12 cellular contexts compared by ENCODE assay signal in genomic region chr3:31958721-31959152, GRCh38. TPM values are rescaled to one million over a fixed set of nuclear protein-coding genes. Genes with fewer than 3 reads are reported as not detected.
DNase-seq lines count a peak whose midpoint lies in the region; ATAC-seq, FAIRE-seq and TF ChIP-seq lines count a peak whose summit lies in the region.
"Had no signal": no experiment of that assay in that cellular context is flagged by ENCODE, and none has a peak within 500 bp of the region (broad histone marks: within the 10 kb centered on the region; RNA-seq: fewer than 3 reads in every experiment).

No MANE protein-coding gene starts in this region.

- H3K9me3 ChIP-seq in A549 = peaks cover 19% of the 10 kb centered on the region
- no peaks in the 10 kb centered on the region for H3K9me3 ChIP-seq in colonic mucosa
- H3K9me3 ChIP-seq: MG63 had no signal

- intact Hi-C loops in colonic mucosa (cut with DNase I) (no loop called here), dorsolateral prefrontal cortex (cut with DNase I) (no loop called here)

- no peak for FAIRE-seq in A549 (lab: Jason Lieb, UNC)
- no peak for FAIRE-seq in frontal cortex (lab: Jason Lieb, UNC)

- TF ChIP-seq CTCF in A549 (IDR thresholded peaks at IDR 0.05) (no peak), colonic mucosa (IDR thresholded peaks at IDR 0.05) (no peak), mesothelial cell of epicardium (IDR thresholded peaks at IDR 0.05; ENCODE audit: unreplicated experiment) (no peak), dorsolateral prefrontal cortex (IDR thresholded peaks at IDR 0.05 in 54 of 56, conservative IDR thresholded peaks at IDR 0.05 in 2 of 56; ENCODE audit: low read depth in 1 of 56, partially characterized antibody in 56 of 56) (no peak)

- H3K4me1 Mint-ChIP-seq in mesothelial cell of epicardium = peaks cover 31% of the 10 kb centered on the region
- peaks cover 7% of the 10 kb centered on the region for H3K4me1 Mint-ChIP-seq in activated T-cell treated with anti-CD3 and anti-CD28 coated beads, Interleukin-2, amount 50 U/mL, for 4 hours (ENCODE audit: low read depth)
- H3K4me1 Mint-ChIP-seq: T-helper 17 cell had no signal

- peaks cover 13% of the 10 kb centered on the region for H3K9me3 Mint-ChIP-seq in mesothelial cell of epicardium
- H3K9me3 Mint-ChIP-seq in activated T-cell treated with anti-CD3 and anti-CD28 coated beads, Interleukin-2, amount 50 U/mL, for 4 hours = peaks cover 7% of the 10 kb centered on the region

- no peaks in the 10 kb centered on the region for H3K36me3 ChIP-seq in colonic mucosa
- H3K36me3 ChIP-seq: MG63 had no signal

- H3K4me2 ChIP-seq in A549 = peak overlapping the region; percentile 31

- H3K27me3 ChIP-seq in colonic mucosa = no peaks in the 10 kb centered on the region
- H3K27me3 ChIP-seq in dorsolateral prefrontal cortex = no peaks in the 10 kb centered on the region
- H3K27me3 ChIP-seq: MG63 had no signal

- DNase-seq in A549 (ENCODE audit: low read depth in 1 of 2, low spot score in 1 of 2) = no peak
- DNase-seq in NCI-H146 treated with DMSO at 0.1 percent for 48 hours (lab: John Stamatoyannopoulos, UW; ENCODE audit: unreplicated experiment) = peak; percentile 10
- no peak for DNase-seq in colonic mucosa
- DNase-seq in mesothelial cell of epicardium (ENCODE audit: low spot score in 2 of 2, unreplicated experiment in 2 of 2) = no peak
- no peak for DNase-seq in dorsolateral prefrontal cortex
- DNase-seq in frontal cortex (ENCODE audit: low spot score in 2 of 2) = no peak
- no peak for DNase-seq in activated T-cell treated with anti-CD3 and anti-CD28 coated beads, Interleukin-2, amount 50 U/mL, for 4 hours
- DNase-seq: activated T-cell treated with anti-CD3 and anti-CD28 coated beads, Interleukin-2, amount 50 U/mL, for 1 hour; cortex of kidney; MG63; T-helper 17 cell had no signal

- H3K4me3 ChIP-seq in A549 (no peak overlapping the region), colonic mucosa (no peak overlapping the region), dorsolateral prefrontal cortex (peak overlapping the region in 1 of 59 donors; percentile 48)
- H3K4me3 ChIP-seq: MG63 had no signal

- H3K9ac ChIP-seq in colonic mucosa (ENCODE audit: low read depth in 2 of 2, low read length in 2 of 2) = peak overlapping the region in 1 of 2 donors; percentile 5

- H3K4me3 Mint-ChIP-seq in mesothelial cell of epicardium = peak overlapping the region; percentile 0
- H3K4me3 Mint-ChIP-seq in activated T-cell treated with anti-CD3 and anti-CD28 coated beads, Interleukin-2, amount 50 U/mL, for 4 hours = no peak overlapping the region
- H3K4me3 Mint-ChIP-seq: T-helper 17 cell had no signal

- peaks cover 4% of the 10 kb centered on the region for H3K27me3 Mint-ChIP-seq in mesothelial cell of epicardium (ENCODE audit: low read depth)
- peaks cover 1% of the 10 kb centered on the region for H3K27me3 Mint-ChIP-seq in activated T-cell treated with anti-CD3 and anti-CD28 coated beads, Interleukin-2, amount 50 U/mL, for 4 hours (ENCODE audit: low read depth)

- no peak for TF ChIP-seq POLR2A in A549 (IDR thresholded peaks at IDR 0.05; ENCODE audit: low read length)

- no peak for TF ChIP-seq RAD21 in A549 (conservative IDR thresholded peaks at IDR 0.05 in 1 of 2, IDR thresholded peaks at IDR 0.05 in 1 of 2)

- H3K27ac ChIP-seq in A549 = 0 out of 6 replicates have a peak overlapping the region, but pooled peaks of 1 of the 2 experiments have one; percentile 74
- peak overlapping the region; percentile 23 for H3K27ac ChIP-seq in colonic mucosa
- peak overlapping the region in 15 of 59 donors; percentile 7 to 81 (median 59) for H3K27ac ChIP-seq in dorsolateral prefrontal cortex

- H3K4me1 ChIP-seq in A549 (peaks cover 57% of the 10 kb centered on the region), colonic mucosa (no peaks in the 10 kb centered on the region)

- H3K36me3 Mint-ChIP-seq in mesothelial cell of epicardium = peaks cover 2% of the 10 kb centered on the region
- no peaks in the 10 kb centered on the region for H3K36me3 Mint-ChIP-seq in activated T-cell treated with anti-CD3 and anti-CD28 coated beads, Interleukin-2, amount 50 U/mL, for 4 hours (ENCODE audit: insufficient read depth)

- H3K27ac Mint-ChIP-seq in mesothelial cell of epicardium = peak overlapping the region; percentile 71
- H3K27ac Mint-ChIP-seq: T-helper 17 cell had no signal

- POLR2A ChIA-PET in A549 (lab: Yijun Ruan, JAX) = no interaction called here

- CTCF ChIA-PET in A549 (lab: Yijun Ruan, JAX) = no interaction called here

- no peak for ATAC-seq in A549
- ATAC-seq in GM21825 (IDR thresholded peaks at IDR 0.05; ENCODE audit: unreplicated experiment) = no peak
- no peak for ATAC-seq in activated T-cell treated with anti-CD3 and anti-CD28 coated beads, Interleukin-2, amount 50 U/mL, for 4 hours
- ATAC-seq: T-helper 17 cell had no signal

- 76% methylated on average over 2 of the region's 2 CpGs for whole genome bisulfite sequencing in A549 (ENCODE audit: missing lambda C conversion rate)

- no peak for TF ChIP-seq EP300 in A549 (IDR thresholded peaks at IDR 0.05)

TF ChIP-seq in A549, 52 proteins besides CTCF, POLR2A, EP300 and RAD21:
- TF ChIP-seq HOXB13 (CRISPR knock-in tag; IDR thresholded peaks at IDR 0.05; ENCODE audit: low read depth) = no peak
- 0 out of 2 replicates have a peak, but pooled peaks have one; percentile 14 for TF ChIP-seq MAX (IDR thresholded peaks at IDR 0.05)
TF ChIP-seq in A549: peak in this region for 1.

RNA-seq across cellular contexts. Expression of gene OSBPL10, which starts 22.3 kb away (rescaled TPM):
- polyA plus RNA-seq in A549 (2011; rRNA removed) = 17.0 and 20.2 TPM in 2 replicates
- polyA plus RNA-seq in A549 (2012; cell fraction: cytosol; rRNA removed) = 7.7 and 10.9 TPM in 2 replicates
- polyA plus RNA-seq in A549 (2012; cell fraction: nucleus; rRNA removed) = 9.6 and 17.4 TPM in 2 replicates
- polyA plus RNA-seq in A549 (2017; fragmentation: RNase III; extraction: RNeasy Plus Mini Kit Qiagen cat#74134 plus additional on column Dnase treatment) = 8.8 to 9.7 TPM (median 9.2 TPM) in 3 replicates
- 44.9 and 45.5 TPM in 2 replicates for polyA minus RNA-seq in A549 (2011; rRNA and poly(A)+ RNA removed)
- 10 to 100 TPM; 20.0 to 34.4 TPM for total RNA-seq in colonic mucosa
- total RNA-seq in mesothelial cell of epicardium = 24.6 to 27.8 TPM (median 26.7 TPM) in 3 replicates
- 10 to 100 TPM; 15.2 to 52.8 (median 33.8) TPM for total RNA-seq in dorsolateral prefrontal cortex
- 9.0 TPM for total RNA-seq in frontal cortex
- 1 to 10 TPM; 3.2 to 7.0 (median 6.8) TPM for total RNA-seq in activated T-cell treated with anti-CD3 and anti-CD28 coated beads, Interleukin-2, amount 50 U/mL, for 4 hours

RNA-seq across cellular contexts. Expression of gene ZNF860, which starts 22.8 kb away (rescaled TPM):
- polyA plus RNA-seq in A549 (2011; rRNA removed) = 2.4 and 3.0 TPM in 2 replicates
- polyA plus RNA-seq in A549 (2012; cell fraction: cytosol; rRNA removed) = 0.41 and 0.65 TPM in 2 replicates
- polyA plus RNA-seq in A549 (2012; cell fraction: nucleus; rRNA removed) = 0.21 and 0.22 TPM in 2 replicates
- polyA plus RNA-seq in A549 (2017; fragmentation: RNase III; extraction: RNeasy Plus Mini Kit Qiagen cat#74134 plus additional on column Dnase treatment) = 1.3 to 1.6 TPM (median 1.6 TPM) in 3 replicates
- 3.3 and 4.1 TPM in 2 replicates for polyA minus RNA-seq in A549 (2011; rRNA and poly(A)+ RNA removed)
- total RNA-seq in colonic mucosa = 1 to 10 TPM in 1 of 2 donors, under 1 TPM in 1; 0.53 to 1.5 TPM
- total RNA-seq in mesothelial cell of epicardium = 0.63 to 1.3 TPM (median 1.2 TPM) in 3 replicates
- 1 to 10 TPM in 88 of 120 experiments, under 1 TPM in 32; 0.25 to 4.0 (median 1.3) TPM for total RNA-seq in dorsolateral prefrontal cortex
- 2.0 TPM for total RNA-seq in frontal cortex
- total RNA-seq in activated T-cell treated with anti-CD3 and anti-CD28 coated beads, Interleukin-2, amount 50 U/mL, for 4 hours = under 1 TPM; 0.11 to 0.66 (median 0.13) TPM
